32 cellular contexts compared by ENCODE assay signal in genomic region chr22:27905638-27906037, GRCh38. TPM values are rescaled to one million over a fixed set of nuclear protein-coding genes. Genes with fewer than 3 reads are reported as not detected.
DNase-seq lines count a peak whose midpoint lies in the region; ATAC-seq and TF ChIP-seq lines count a peak whose summit lies in the region.
"Had no signal": no experiment of that assay in that cellular context is flagged by ENCODE, and none has a peak within 500 bp of the region (broad histone marks: within the 10 kb centered on the region; RNA-seq: fewer than 3 reads in every experiment).

No MANE protein-coding gene starts in this region.

- no peak overlapping the region for H3K23ac ChIP-seq in H9 (ENCODE audit: insufficient read length, low read depth, low read length)

- H3K9me3 Mint-ChIP-seq in T-helper 1 cell treated with Interleukin-12 subunit alpha and Interleukin-12 subunit beta and Interleukin-4 antibody, amounts not matched to agents 30 μg/mL and 1 μg/mL, for 36 hours: no peaks in the 10 kb centered on the region
- no peaks in the 10 kb centered on the region for H3K9me3 Mint-ChIP-seq in H9
- H3K9me3 Mint-ChIP-seq in activated naive CD4-positive, alpha-beta T cell treated with anti-CD3 and anti-CD28 coated beads, Interleukin-2, amount 50 U/mL, for 72 hours: no peaks in the 10 kb centered on the region
- H3K9me3 Mint-ChIP-seq: activated B cell treated with CpG ODN at 0.5 μM for 24 hours; CD8-positive, alpha-beta T cell; memory B cell; stimulated activated naive B cell treated with anti-CD40 and anti-IgM and Interleukin-4, amounts not matched to agents 10 μg/mL and 1 μg/mL and 100 μg/mL, for 72 hours had no signal

- H3K18ac ChIP-seq in H9 (ENCODE audit: insufficient read length, low read depth, low read length): no peak overlapping the region

- H3K56ac ChIP-seq in H9 (ENCODE audit: insufficient read length, low read depth, low read length): no peak overlapping the region

- H2AFZ ChIP-seq in H9 (ENCODE audit: low read length): no peak overlapping the region

- no peak overlapping the region for H2AK5ac ChIP-seq in H9 (ENCODE audit: insufficient read length, low read length)

- TF ChIP-seq CTCF in fibroblast of mammary gland (conservative IDR thresholded peaks at IDR 0.05; ENCODE audit: control insufficient read depth, insufficient read depth, low read depth, low read length) (no peak), H9 (conservative IDR thresholded peaks at IDR 0.05) (no peak)

- H4K91ac ChIP-seq in H9 (ENCODE audit: insufficient read length, low read depth, low read length): no peak overlapping the region

- no peak overlapping the region for H3T11ph ChIP-seq in H9 (ENCODE audit: low read length)

- no peak overlapping the region for H3K9ac ChIP-seq in H9 (ENCODE audit: extremely low read depth, insufficient read length, low read length)

- H3K4me3 Mint-ChIP-seq in T-helper 1 cell treated with Interleukin-12 subunit alpha and Interleukin-12 subunit beta and Interleukin-4 antibody, amounts not matched to agents 30 μg/mL and 1 μg/mL, for 36 hours: no peak overlapping the region
- H3K4me3 Mint-ChIP-seq in H9: no peak overlapping the region
- H3K4me3 Mint-ChIP-seq: activated B cell treated with CpG ODN at 0.5 μM for 24 hours; CD8-positive, alpha-beta T cell; memory B cell; stimulated activated naive B cell treated with anti-CD40 and anti-IgM and Interleukin-4, amounts not matched to agents 10 μg/mL and 1 μg/mL and 100 μg/mL, for 72 hours had no signal

- DNase-seq in T-helper 1 cell (no peak), MV-4-11 (lab: John Stamatoyannopoulos, UW) (peak; percentile 53), fibroblast of mammary gland (ENCODE audit: low read depth) (peak; percentile 18), sciatic nerve (ENCODE audit: low spot score) (no peak), H9 (no peak)
- no peak for DNase-seq in activated naive CD4-positive, alpha-beta T cell treated with anti-CD3 and anti-CD28 coated beads, Interleukin-2, amount 50 U/mL, for 72 hours (ENCODE audit: low spot score in 2 of 2)
- DNase-seq: 8988T; activated B cell treated with CpG ODN at 0.5 μM for 24 hours; activated CD4-positive, alpha-beta T cell treated with anti-CD3 and anti-CD28 coated beads, Interleukin-2, amount 50 U/mL, for 48 hours; activated gamma-delta T cell; adrenal gland; brain microvascular endothelial cell; CD8-positive, alpha-beta T cell; colonic mucosa; esophagus squamous epithelium; H7; head of caudate nucleus; NCI-H1092 treated with DMSO at 0.1 percent for 48 hours; NCI-H1930; NCI-H226; NCI-H748 treated with DMSO at 0.1 percent for 48 hours; stimulated activated CD4-positive, alpha-beta T cell treated with anti-CD3 and anti-CD28 coated beads, Interleukin-12 subunit alpha, Interleukin-12 subunit beta, amount 100 ng/mL, for 4 hours; stimulated activated CD4-positive, alpha-beta T cell treated with anti-CD3 and anti-CD28 coated beads, Interleukin-4, amount 100 ng/mL, for 24 hours; stimulated activated naive B cell treated with anti-CD40 and anti-IgM and Interleukin-4, amounts not matched to agents 10 μg/mL and 1 μg/mL and 100 μg/mL, for 72 hours; T1000; thyroid gland had no signal

- no peak overlapping the region for H3K14ac ChIP-seq in H9 (ENCODE audit: insufficient read depth, low read length)

- H3K27me3 Mint-ChIP-seq in T-helper 1 cell treated with Interleukin-12 subunit alpha and Interleukin-12 subunit beta and Interleukin-4 antibody, amounts not matched to agents 30 μg/mL and 1 μg/mL, for 36 hours (ENCODE audit: low read depth): no peaks in the 10 kb centered on the region
- no peaks in the 10 kb centered on the region for H3K27me3 Mint-ChIP-seq in H9 (ENCODE audit: low read depth)
- H3K27me3 Mint-ChIP-seq: activated B cell treated with CpG ODN at 0.5 μM for 24 hours; memory B cell; stimulated activated naive B cell treated with anti-CD40 and anti-IgM and Interleukin-4, amounts not matched to agents 10 μg/mL and 1 μg/mL and 100 μg/mL, for 72 hours had no signal

- H3K27ac ChIP-seq in H9 (ENCODE audit: insufficient read length, low read depth, low read length): no peak overlapping the region
- H3K27ac ChIP-seq: adrenal gland, brain microvascular endothelial cell, colonic mucosa, esophagus squamous epithelium, RWPE1, thyroid gland had no signal

- H3K4me1 ChIP-seq in H9 (ENCODE audit: insufficient read depth, low read length): no peaks in the 10 kb centered on the region
- H3K4me1 ChIP-seq: adrenal gland, colonic mucosa, thyroid gland had no signal

- no peak overlapping the region for H2BK120ac ChIP-seq in H9 (ENCODE audit: low read depth, low read length, poor library complexity, severe bottlenecking)

- H3K27me3 ChIP-seq in H9 (ENCODE audit: insufficient read depth, low read length): no peaks in the 10 kb centered on the region
- H3K27me3 ChIP-seq: adrenal gland, brain microvascular endothelial cell, colonic mucosa, esophagus squamous epithelium, thyroid gland had no signal

- peak overlapping the region; percentile 28 for H3K27ac Mint-ChIP-seq in T-helper 1 cell treated with Interleukin-12 subunit alpha and Interleukin-12 subunit beta and Interleukin-4 antibody, amounts not matched to agents 30 μg/mL and 1 μg/mL, for 36 hours
- no peak overlapping the region for H3K27ac Mint-ChIP-seq in H9
- H3K27ac Mint-ChIP-seq in activated naive CD4-positive, alpha-beta T cell treated with anti-CD3 and anti-CD28 coated beads, Interleukin-2, amount 50 U/mL, for 72 hours: no peak overlapping the region
- H3K27ac Mint-ChIP-seq: activated B cell treated with CpG ODN at 0.5 μM for 24 hours; CD8-positive, alpha-beta T cell had no signal

- H3K79me1 ChIP-seq in H9 (ENCODE audit: insufficient read depth, low read depth, low read length, poor library complexity, severe bottlenecking): peaks cover 6% of the 10 kb centered on the region

- ATAC-seq in sciatic nerve (peak; percentile 94), HG02970 (IDR thresholded peaks at IDR 0.05; ENCODE audit: low FRiP score, unreplicated experiment) (no peak)
- ATAC-seq in activated naive CD4-positive, alpha-beta T cell treated with anti-CD3 and anti-CD28 coated beads, Interleukin-2, amount 50 U/mL, for 72 hours: no peak
- ATAC-seq: CD8-positive, alpha-beta T cell; HepG2; SK-N-SH treated with all-trans-retinoic acid at 6 μM for 48 hours; stimulated activated naive B cell treated with anti-CD40 and anti-IgM and Interleukin-4, amounts not matched to agents 10 μg/mL and 1 μg/mL and 100 μg/mL, for 72 hours had no signal

- no peak overlapping the region for H2BK12ac ChIP-seq in H9 (ENCODE audit: insufficient read length, low read depth, low read length)

- H3K4me3 ChIP-seq in fibroblast of mammary gland (ENCODE audit: control insufficient read depth, low read depth, low read length): no peak overlapping the region
- H3K4me3 ChIP-seq: adrenal gland, colonic mucosa, esophagus squamous epithelium, thyroid gland had no signal

- peaks cover 3% of the 10 kb centered on the region; the same call in 1 of the 2 replicates for H3K79me2 ChIP-seq in H9 (ENCODE audit: insufficient read depth, low read length)

- no peak overlapping the region for H2BK20ac ChIP-seq in H9 (ENCODE audit: low read depth, low read length, poor library complexity, severe bottlenecking)

- H3K4me2 ChIP-seq in H9 (ENCODE audit: insufficient read depth, insufficient read length, low read length): no peak overlapping the region

- intact Hi-C loops in sciatic nerve (cut with DNase I): no loop called here

- H4K8ac ChIP-seq in H9 (replicated peaks; ENCODE audit: insufficient read length, low read depth, low read length): no peak overlapping the region

- no peaks in the 10 kb centered on the region for H3K9me3 ChIP-seq in H9 (ENCODE audit: control insufficient read depth, low read depth, low read length)
- H3K9me3 ChIP-seq: adrenal gland, colonic mucosa, esophagus squamous epithelium, thyroid gland had no signal

- H3K4me1 Mint-ChIP-seq in T-helper 1 cell treated with Interleukin-12 subunit alpha and Interleukin-12 subunit beta and Interleukin-4 antibody, amounts not matched to agents 30 μg/mL and 1 μg/mL, for 36 hours (ENCODE audit: low read depth): peaks cover 29% of the 10 kb centered on the region
- no peaks in the 10 kb centered on the region for H3K4me1 Mint-ChIP-seq in H9

- no peak overlapping the region for H2BK5ac ChIP-seq in H9 (ENCODE audit: insufficient read length, low read length)

- H2BK15ac ChIP-seq in H9 (ENCODE audit: low read depth, low read length): no peak overlapping the region

- H3K23me2 ChIP-seq in H9 (ENCODE audit: insufficient read length, low read depth, low read length, poor library complexity, severe bottlenecking): no peaks in the 10 kb centered on the region

- peaks cover 35% of the 10 kb centered on the region for H3K36me3 Mint-ChIP-seq in T-helper 1 cell treated with Interleukin-12 subunit alpha and Interleukin-12 subunit beta and Interleukin-4 antibody, amounts not matched to agents 30 μg/mL and 1 μg/mL, for 36 hours (ENCODE audit: low read depth)
- H3K36me3 Mint-ChIP-seq in H9 (ENCODE audit: insufficient read depth in 1 of 3, low read depth in 3 of 3): peaks cover 13 to 63% (median 50%) of the 10 kb centered on the region in 3 experiments; a peak in 6 of 7 replicates
- H3K36me3 Mint-ChIP-seq in activated naive CD4-positive, alpha-beta T cell treated with anti-CD3 and anti-CD28 coated beads, Interleukin-2, amount 50 U/mL, for 72 hours: peaks cover 23 to 26% of the 10 kb centered on the region in 2 donors

- H4K5ac ChIP-seq in H9 (ENCODE audit: insufficient read length, low read depth, low read length): no peak overlapping the region

- WGBS in H9 (ENCODE audit: extremely low coverage, insufficient read length, low lambda C conversion rate): no CpG with 5 or more reads among the region's 4 CpGs

- H3K4ac ChIP-seq in H9 (ENCODE audit: low read depth, low read length): no peak overlapping the region

- no peaks in the 10 kb centered on the region for H4K20me1 ChIP-seq in H9 (ENCODE audit: control insufficient read depth, insufficient read depth, insufficient read length)

RNA-seq across cellular contexts. Expression of gene PITPNB, which starts 13.4 kb away (rescaled TPM):
- total RNA-seq in sciatic nerve (88.8 TPM), H9 (2021) (106 and 107 TPM in 2 replicates)
- total RNA-seq in activated naive CD4-positive, alpha-beta T cell treated with anti-CD3 and anti-CD28 coated beads, Interleukin-2, amount 50 U/mL, for 72 hours: 100 to 1,000 TPM in 1 of 2 donors, 10 to 100 TPM in 1; 83.4 to 105 TPM

Comparison
In these comparisons a context has a peak if more than half of its experiments do, and no peak if none do; other contexts are left out.
1. DNase-seq: peak in MV-4-11 (single experiment) and fibroblast of mammary gland (single experiment); none in T-helper 1 cell (0 of 5), sciatic nerve (single experiment), H9 (single experiment) and activated naive CD4-positive, alpha-beta T cell treated with anti-CD3 and anti-CD28 coated beads, Interleukin-2, amount 50 U/mL, for 72 hours (0 of 2).